ENCODE assay signal across 30 cellular contexts in the genomic region with DNA sequence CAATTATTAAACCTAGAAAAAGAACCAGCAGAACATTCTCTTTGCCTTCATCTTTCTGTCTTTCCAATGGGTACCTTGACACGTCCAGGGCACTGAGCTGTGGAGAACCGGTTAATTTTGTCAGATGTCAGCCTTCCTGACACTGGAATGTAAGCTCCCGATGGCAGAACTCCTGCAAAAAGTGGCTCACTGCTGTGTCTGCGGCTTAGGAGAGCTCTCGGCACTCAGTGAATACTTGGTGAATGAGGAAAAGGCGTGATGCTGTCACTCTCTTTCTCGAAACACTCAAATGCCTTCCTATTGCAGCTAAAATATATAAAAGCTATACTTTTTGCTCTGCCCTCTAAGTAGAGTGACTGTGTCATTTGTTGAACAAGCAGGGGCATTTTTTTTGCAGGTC. TPM values are rescaled to one million over a fixed set of nuclear protein-coding genes. Genes with fewer than 3 reads are reported as not detected.
"Had no signal": no experiment of that assay in that cellular context is flagged by ENCODE, and none has a peak within 500 bp of the region (broad histone marks: within the 10 kb centered on the region; RNA-seq: fewer than 3 reads in every experiment).

No MANE protein-coding gene starts in this region.

- H3K27me3 ChIP-seq: esophagus squamous epithelium, pancreas, sigmoid colon, tibial nerve, upper lobe of left lung had no signal

- H3K4me3 Mint-ChIP-seq: effector memory CD8-positive, alpha-beta T cell; naive thymus-derived CD4-positive, alpha-beta T cell; nephron; stimulated activated memory B cell treated with anti-CD40 and anti-IgM and Interleukin-4, amounts not matched to agents 10 μg/mL and 1 μg/mL and 100 μg/mL, for 72 hours had no signal

- H3K36me3 ChIP-seq: esophagus squamous epithelium, heart right ventricle, pancreas, sigmoid colon, spleen, thoracic aorta, tibial nerve, upper lobe of left lung had no signal

- H3K4me1 ChIP-seq: pancreas, sigmoid colon, tibial nerve had no signal

- H3K9me3 ChIP-seq: pancreas had no signal

- H3K27ac ChIP-seq: coronary artery, esophagus squamous epithelium, heart right ventricle, pancreas, sigmoid colon, thoracic aorta, tibial nerve had no signal

- ATAC-seq: effector memory CD8-positive, alpha-beta T cell; heart right ventricle; naive thymus-derived CD4-positive, alpha-beta T cell; stimulated activated memory B cell treated with anti-CD40 and anti-IgM and Interleukin-4, amounts not matched to agents 10 μg/mL and 1 μg/mL and 100 μg/mL, for 72 hours; stimulated activated naive CD8-positive, alpha-beta T cell treated with anti-CD3 and anti-CD28 coated beads, Interleukin-15, Interleukin-2, amounts not matched to agents 100 U/mL and 50 U/mL, for 24 hours had no signal

- H3K36me3 Mint-ChIP-seq: stimulated activated memory B cell treated with anti-CD40 and anti-IgM and Interleukin-4, amounts not matched to agents 10 μg/mL and 1 μg/mL and 100 μg/mL, for 72 hours had no signal

- DNase-seq: effector memory CD8-positive, alpha-beta T cell; erythroblast; esophagus squamous epithelium; foreskin melanocyte; glutamatergic neuron; heart right ventricle; hippocampal formation; kidney glomerular epithelial cell; left colon; mesendoderm; midbrain; naive thymus-derived CD4-positive, alpha-beta T cell; sigmoid colon; spleen; stimulated activated CD4-positive, alpha-beta T cell treated with anti-CD3 and anti-CD28 coated beads, Interleukin-4, amount 100 ng/mL, for 4 hours; stimulated activated naive CD8-positive, alpha-beta T cell treated with anti-CD3 and anti-CD28 coated beads, Interleukin-15, Interleukin-2, amounts not matched to agents 100 U/mL and 50 U/mL, for 24 hours; upper lobe of left lung had no signal

- FAIRE-seq: endometrium, islet of Langerhans, pancreas, urothelium cell line had no signal

- H3K27ac Mint-ChIP-seq: effector memory CD8-positive, alpha-beta T cell; naive thymus-derived CD4-positive, alpha-beta T cell; nephron; stimulated activated memory B cell treated with anti-CD40 and anti-IgM and Interleukin-4, amounts not matched to agents 10 μg/mL and 1 μg/mL and 100 μg/mL, for 72 hours had no signal

- H3K4me3 ChIP-seq: coronary artery, esophagus squamous epithelium, heart right ventricle, pancreas, sigmoid colon, spleen, thoracic aorta, tibial nerve, upper lobe of left lung had no signal

RNA-seq across cellular contexts. Expression of a gene that starts 17.6 kb away (rescaled TPM):
- polyA plus RNA-seq: naive thymus-derived CD4-positive, alpha-beta T cell had no signal

RNA-seq across cellular contexts. Expression of a gene that starts 59.1 kb away (rescaled TPM):
- total RNA-seq: dermis microvascular lymphatic vessel endothelial cell; esophagus squamous epithelium; lung microvascular endothelial cell; mucosa of gallbladder; naive thymus-derived CD4-positive, alpha-beta T cell; posterior vena cava; thoracic aorta had no signal
- polyA plus RNA-seq: naive thymus-derived CD4-positive, alpha-beta T cell had no signal
